19 cellular contexts compared by ENCODE assay signal in the genomic region with DNA sequence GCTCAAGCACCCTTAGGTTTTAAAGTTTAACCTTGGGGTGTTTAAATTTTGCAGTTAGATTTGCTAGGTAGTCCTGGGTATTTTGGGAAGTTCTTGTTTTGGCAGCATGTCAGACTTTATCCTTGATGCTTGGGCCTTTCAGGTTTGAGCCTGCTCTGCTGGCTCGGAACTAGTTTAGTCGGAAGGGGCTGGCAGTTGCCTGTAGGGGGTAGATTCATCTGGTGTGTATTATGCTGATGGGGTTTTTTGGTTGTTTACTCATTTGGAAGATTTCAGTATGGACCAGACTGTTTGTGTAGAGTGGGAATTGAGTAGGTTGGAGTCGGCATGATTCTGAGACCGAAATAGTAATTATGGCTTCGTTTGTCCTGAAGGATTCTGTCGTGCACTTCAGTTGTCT. TPM values are rescaled to one million over a fixed set of nuclear protein-coding genes. Genes with fewer than 3 reads are reported as not detected.
A peak's percentile ranks its signal among the peaks of the same experiment; 100 is the strongest.
DNase-seq lines count a peak whose midpoint lies in the region; ATAC-seq, FAIRE-seq and TF ChIP-seq lines count a peak whose summit lies in the region.
"Had no signal": no experiment of that assay in that cellular context is flagged by ENCODE, and none has a peak within 500 bp of the region (broad histone marks: within the 10 kb centered on the region; RNA-seq: fewer than 3 reads in every experiment).

No MANE protein-coding gene starts in this region.

- ATAC-seq in HepG2 (no peak), right lobe of liver (no peak), HG03354 (IDR thresholded peaks at IDR 0.05; ENCODE audit: poor library complexity, severe bottlenecking, unreplicated experiment) (no peak)
- ATAC-seq: sciatic nerve had no signal

- no peaks in the 10 kb centered on the region for H3K27me3 ChIP-seq in HepG2 (ENCODE audit: control insufficient read depth in 1 of 2, insufficient read depth in 2 of 2, low read length in 2 of 2)
- H3K27me3 ChIP-seq in right lobe of liver, result no peaks in the 10 kb centered on the region
- H3K27me3 ChIP-seq: SJCRH30 had no signal

- H3K4me1 ChIP-seq in HepG2 (ENCODE audit: insufficient read depth, low read length), result no peaks in the 10 kb centered on the region
- peaks cover 0 to 18% (median 5%) of the 10 kb centered on the region in 4 donors for H3K4me1 ChIP-seq in right lobe of liver

- H3K27ac ChIP-seq in HepG2 (ENCODE audit: extremely low read length, insufficient read depth, low read length) (no peak overlapping the region), right lobe of liver (no peak overlapping the region), epithelial cell of prostate (peak overlapping the region; percentile 1)
- H3K27ac ChIP-seq: HL-60, SJCRH30 had no signal

- in situ Hi-C loops in HepG2 (cut with HindIII; ENCODE audit: extremely low pct_ligation_motif_present, low pct_unique_long_range_greater_than_20kb), result no loop called here

- H3K4me1 Mint-ChIP-seq in activated CD4-positive, alpha-beta memory T cell treated with anti-CD3 and anti-CD28 coated beads for 36 hours (ENCODE audit: low read depth), result peaks cover 30% of the 10 kb centered on the region

- BruUV-seq in HepG2 (replicated peaks; lab: Mats Ljungman, UMichigan), result no TSS peak

- H3K4me3 Mint-ChIP-seq in activated CD4-positive, alpha-beta memory T cell treated with anti-CD3 and anti-CD28 coated beads for 36 hours, result no peak overlapping the region
- H3K4me3 Mint-ChIP-seq: activated B cell treated with CpG ODN at 0.5 μM for 24 hours had no signal

- peaks cover 88% of the 10 kb centered on the region for H3K79me2 ChIP-seq in HepG2 (ENCODE audit: insufficient read depth, low read length)

- H3K27ac Mint-ChIP-seq in activated CD4-positive, alpha-beta memory T cell treated with anti-CD3 and anti-CD28 coated beads for 36 hours, result peak overlapping the region; percentile 58
- H3K27ac Mint-ChIP-seq: activated B cell treated with CpG ODN at 0.5 μM for 24 hours had no signal

- CTCF ChIA-PET in HepG2 (lab: Yijun Ruan, JAX; ENCODE audit: low intra/inter-chr PET ratio, low total read pairs), result no interaction called here
- CTCF ChIA-PET in activated CD4-positive, alpha-beta memory T cell treated with anti-CD3 and anti-CD28 coated beads for 36 hours (lab: Charles Lee), result interaction anchor here (1.1 to 3.3 kb wide), 2 partner anchors 22 to 30 kb away, joined by 3 to 11 read pairs; no protein-coding TSS in a partner anchor

- 93% methylated on average over 6 of the region's 6 CpGs for whole genome bisulfite sequencing in HepG2 (ENCODE audit: low lambda C conversion rate)
- WGBS in right lobe of liver (ENCODE audit: insufficient coverage, low coverage, low lambda C conversion rate, missing lambda C conversion rate), result 84% methylated on average over 6 of the region's 6 CpGs

- H2AFZ ChIP-seq in HepG2 (ENCODE audit: low read length), result no peak overlapping the region

- H4K20me1 ChIP-seq in HepG2 (ENCODE audit: insufficient read depth, low read length), result peaks cover 73% of the 10 kb centered on the region

- peaks cover 29% of the 10 kb centered on the region for H3K36me3 Mint-ChIP-seq in activated CD4-positive, alpha-beta memory T cell treated with anti-CD3 and anti-CD28 coated beads for 36 hours

- intact Hi-C loops in HepG2 (cut with micrococcal nuclease; ENCODE audit: unreplicated experiment), result no loop called here
- intact Hi-C loops in right lobe of liver (cut with DNase I), result no loop called here
- intact Hi-C loops in activated CD4-positive, alpha-beta memory T cell treated with anti-CD3 and anti-CD28 coated beads for 36 hours (cut with micrococcal nuclease), result no loop called here

- H3K9me3 Mint-ChIP-seq in activated CD4-positive, alpha-beta memory T cell treated with anti-CD3 and anti-CD28 coated beads for 36 hours, result no peaks in the 10 kb centered on the region
- H3K9me3 Mint-ChIP-seq: activated B cell treated with CpG ODN at 0.5 μM for 24 hours had no signal

- H3K4me3 ChIP-seq in HepG2 (replicated peaks in 1 of 3; ENCODE audit: insufficient read depth in 1 of 3, low read depth in 2 of 3, low read length in 3 of 3) (no peak overlapping the region), right lobe of liver (no peak overlapping the region)
- H3K4me3 ChIP-seq: SJCRH30 had no signal

- H3K9ac ChIP-seq in HepG2 (ENCODE audit: insufficient read depth, low read depth, low read length), result no peak overlapping the region

- H3K27me3 Mint-ChIP-seq in activated CD4-positive, alpha-beta memory T cell treated with anti-CD3 and anti-CD28 coated beads for 36 hours, result no peaks in the 10 kb centered on the region
- H3K27me3 Mint-ChIP-seq: activated B cell treated with CpG ODN at 0.5 μM for 24 hours had no signal

- peak; percentile 42 for FAIRE-seq in HepG2 (lab: Jason Lieb, UNC)
- FAIRE-seq in GM12891 (lab: Jason Lieb, UNC), result no peak

- TF ChIP-seq EP300 in HepG2 (IDR thresholded peaks at IDR 0.05; ENCODE audit: low read depth in 2 of 2, low read length in 2 of 2) (no peak), HepG2 (CRISPR knock-in tag; IDR thresholded peaks at IDR 0.05; ENCODE audit: borderline replicate concordance) (no peak)

- POLR2A ChIA-PET in HepG2 (lab: Yijun Ruan, JAX), result no interaction called here
- POLR2A ChIA-PET in activated CD4-positive, alpha-beta memory T cell treated with anti-CD3 and anti-CD28 coated beads for 36 hours (lab: Charles Lee), result no interaction called here

- TF ChIP-seq CTCF in HepG2 (CRISPR knock-in tag; IDR thresholded peaks at IDR 0.05) (no peak), right lobe of liver (IDR thresholded peaks at IDR 0.05) (no peak)

- no peak for DNase-seq in HepG2 (ENCODE audit: low spot score)
- no peak for DNase-seq in right lobe of liver
- no peak for DNase-seq in activated CD4-positive, alpha-beta memory T cell treated with anti-CD3 and anti-CD28 coated beads for 36 hours
- no peak for DNase-seq in epithelial cell of prostate (ENCODE audit: low read depth, low spot score)
- DNase-seq in activated CD4-positive, CD25-positive, alpha-beta regulatory T cell treated with anti-CD3 and anti-CD28 coated beads, Interleukin-2, amount 50 U/mL, for 72 hours, result no peak
- DNase-seq in NCI-H2196 treated with DMSO at 0.1 percent for 48 hours (lab: John Stamatoyannopoulos, UW; ENCODE audit: unreplicated experiment), result no peak
- DNase-seq in GM12891 (ENCODE audit: insufficient read length, low spot score), result no peak
- DNase-seq: activated B cell treated with CpG ODN at 0.5 μM for 24 hours; caudate nucleus; DMS153; effector CD8-positive, alpha-beta T cell; NCI-H1048; NCI-H2081 treated with DMSO at 0.1 percent for 48 hours; NCI-H524; nucleus accumbens; SJCRH30 had no signal

- TF ChIP-seq POLR2A in HepG2 (IDR thresholded peaks at IDR 0.05; ENCODE audit: insufficient read depth in 1 of 2, low read depth in 2 of 2, low read length in 2 of 2), result no peak
- TF ChIP-seq POLR2A in right lobe of liver (IDR thresholded peaks at IDR 0.05), result no peak
- TF ChIP-seq POLR2A in GM12891 (IDR thresholded peaks at IDR 0.05; ENCODE audit: low read depth, low read length), result no peak

- H3K9me3 ChIP-seq in HepG2 (ENCODE audit: low read length), result no peaks in the 10 kb centered on the region
- no peaks in the 10 kb centered on the region for H3K9me3 ChIP-seq in right lobe of liver
- H3K9me3 ChIP-seq: SJCRH30 had no signal

- H3K4me2 ChIP-seq in HepG2 (ENCODE audit: low read depth, low read length), result no peak overlapping the region

- H3K36me3 ChIP-seq in HepG2 (replicated peaks in 1 of 2; ENCODE audit: control insufficient read depth in 1 of 2, insufficient read depth in 2 of 2, low read length in 2 of 2) (peaks cover 22 to 49% of the 10 kb centered on the region in 2 experiments), right lobe of liver (peaks cover 0 to 18% (median 6%) of the 10 kb centered on the region in 4 donors)

- TF ChIP-seq RAD21 in HepG2 (CRISPR knock-in tag; IDR thresholded peaks at IDR 0.05), result no peak

RNA-seq across cellular contexts. Expression of gene ILF3, which starts 15.1 kb away (rescaled TPM):
- total RNA-seq in HepG2 (2016; rRNA removed; fragmentation: Illumina TruSeq; extraction: Trizol) (120 and 127 TPM in 2 replicates), right lobe of liver (10 to 100 TPM; 40.0 to 82.3 (median 54.8) TPM)
- 19.6 and 21.2 TPM in 2 replicates for total RNA-seq in HepG2 (2016; cell fraction: cytosol; rRNA removed; fragmentation: Illumina TruSeq; extraction: Trizol; ENCODE audit: low read depth)
- 113 and 122 TPM in 2 replicates for total RNA-seq in HepG2 (2016; cell fraction: insoluble cytoplasmic fraction; rRNA removed; fragmentation: Illumina TruSeq; extraction: Trizol)
- 63.1 and 64.0 TPM in 2 replicates for total RNA-seq in HepG2 (2016; cell fraction: membrane; rRNA removed; fragmentation: Illumina TruSeq; extraction: Trizol)
- 133 and 160 TPM in 2 replicates for total RNA-seq in HepG2 (2016; cell fraction: nucleus; rRNA removed; fragmentation: Illumina TruSeq; extraction: Trizol)
- polyA plus RNA-seq in HepG2 (2011; rRNA removed), result 173 and 195 TPM in 2 replicates
- polyA plus RNA-seq in HepG2 (2011; cell fraction: cytosol; rRNA removed), result 59.6 and 75.2 TPM in 2 replicates
- 588 and 668 TPM in 2 replicates for polyA plus RNA-seq in HepG2 (2011; cell fraction: nucleus; rRNA removed)
- 153 and 159 TPM in 2 replicates for polyA plus RNA-seq in HepG2 (2012)
- polyA plus RNA-seq in HepG2 (2016; cell fraction: cytosol; fragmentation: Illumina TruSeq; extraction: Trizol; ENCODE audit: low read depth), result 18.4 and 19.6 TPM in 2 replicates
- polyA plus RNA-seq in HepG2 (2016; cell fraction: insoluble cytoplasmic fraction; fragmentation: Illumina TruSeq; extraction: Trizol; ENCODE audit: low read depth), result 178 and 216 TPM in 2 replicates
- polyA plus RNA-seq in HepG2 (2016; cell fraction: membrane; fragmentation: Illumina TruSeq; extraction: Trizol; ENCODE audit: low read depth), result 54.0 and 61.1 TPM in 2 replicates
- 615 and 640 TPM in 2 replicates for polyA plus RNA-seq in HepG2 (2016; cell fraction: nucleus; fragmentation: Illumina TruSeq; extraction: Trizol; ENCODE audit: insufficient read depth, low read depth)
- 139 and 144 TPM in 2 replicates for polyA minus RNA-seq in HepG2 (2011; rRNA and poly(A)+ RNA removed; ENCODE audit: low replicate concordance)
- 65.3 and 73.2 TPM in 2 replicates for polyA minus RNA-seq in HepG2 (2011; cell fraction: cytosol; rRNA and poly(A)+ RNA removed)
- polyA minus RNA-seq in HepG2 (2011; cell fraction: nucleus; rRNA and poly(A)+ RNA removed), result 154 and 157 TPM in 2 replicates
- 100 to 1,000 TPM; 355 to 357 TPM for total RNA-seq in activated CD4-positive, alpha-beta memory T cell treated with anti-CD3 and anti-CD28 coated beads for 36 hours
- polyA plus RNA-seq in GM12891 (2012; ENCODE audit: low read depth, missing spikeins), result 154 TPM

RNA-seq across cellular contexts. Expression of gene QTRT1, which starts 32.0 kb away (rescaled TPM):
- total RNA-seq in HepG2 (2016; rRNA removed; fragmentation: Illumina TruSeq; extraction: Trizol), result 33.0 and 38.6 TPM in 2 replicates
- total RNA-seq in HepG2 (2016; cell fraction: cytosol; rRNA removed; fragmentation: Illumina TruSeq; extraction: Trizol; ENCODE audit: low read depth), result 19.1 and 20.1 TPM in 2 replicates
- total RNA-seq in HepG2 (2016; cell fraction: insoluble cytoplasmic fraction; rRNA removed; fragmentation: Illumina TruSeq; extraction: Trizol), result 36.0 and 39.4 TPM in 2 replicates
- 12.2 and 12.9 TPM in 2 replicates for total RNA-seq in HepG2 (2016; cell fraction: membrane; rRNA removed; fragmentation: Illumina TruSeq; extraction: Trizol)
- total RNA-seq in HepG2 (2016; cell fraction: nucleus; rRNA removed; fragmentation: Illumina TruSeq; extraction: Trizol), result 31.9 and 35.0 TPM in 2 replicates
- polyA plus RNA-seq in HepG2 (2011; rRNA removed), result 41.6 and 55.6 TPM in 2 replicates
- polyA plus RNA-seq in HepG2 (2011; cell fraction: cytosol; rRNA removed), result 25.8 and 39.0 TPM in 2 replicates
- 270 and 290 TPM in 2 replicates for polyA plus RNA-seq in HepG2 (2011; cell fraction: nucleus; rRNA removed)
- 27.7 and 35.3 TPM in 2 replicates for polyA plus RNA-seq in HepG2 (2012)
- polyA plus RNA-seq in HepG2 (2016; cell fraction: cytosol; fragmentation: Illumina TruSeq; extraction: Trizol; ENCODE audit: low read depth), result 11.2 and 12.9 TPM in 2 replicates
- polyA plus RNA-seq in HepG2 (2016; cell fraction: insoluble cytoplasmic fraction; fragmentation: Illumina TruSeq; extraction: Trizol; ENCODE audit: low read depth), result 38.0 and 39.9 TPM in 2 replicates
- polyA plus RNA-seq in HepG2 (2016; cell fraction: membrane; fragmentation: Illumina TruSeq; extraction: Trizol; ENCODE audit: low read depth), result 12.7 and 13.2 TPM in 2 replicates
- 92.8 and 94.8 TPM in 2 replicates for polyA plus RNA-seq in HepG2 (2016; cell fraction: nucleus; fragmentation: Illumina TruSeq; extraction: Trizol; ENCODE audit: insufficient read depth, low read depth)
- 26.7 and 36.3 TPM in 2 replicates for polyA minus RNA-seq in HepG2 (2011; rRNA and poly(A)+ RNA removed; ENCODE audit: low replicate concordance)
- 8.2 and 12.2 TPM in 2 replicates for polyA minus RNA-seq in HepG2 (2011; cell fraction: cytosol; rRNA and poly(A)+ RNA removed)
- 15.5 and 18.7 TPM in 2 replicates for polyA minus RNA-seq in HepG2 (2011; cell fraction: nucleus; rRNA and poly(A)+ RNA removed)
- 10 to 100 TPM; 19.0 to 30.2 (median 26.8) TPM for total RNA-seq in right lobe of liver
- 10 to 100 TPM; 43.1 to 47.4 TPM for total RNA-seq in activated CD4-positive, alpha-beta memory T cell treated with anti-CD3 and anti-CD28 coated beads for 36 hours
- 50.4 TPM for polyA plus RNA-seq in GM12891 (2012; ENCODE audit: low read depth, missing spikeins)

RNA-seq across cellular contexts. Expression of gene SLC44A2, which starts 43.9 kb away (rescaled TPM):
- 2.3 and 2.4 TPM in 2 replicates for total RNA-seq in HepG2 (2016; rRNA removed; fragmentation: Illumina TruSeq; extraction: Trizol)
- total RNA-seq in HepG2 (2016; cell fraction: cytosol; rRNA removed; fragmentation: Illumina TruSeq; extraction: Trizol; ENCODE audit: low read depth), result 1.2 and 2.2 TPM in 2 replicates
- total RNA-seq in HepG2 (2016; cell fraction: insoluble cytoplasmic fraction; rRNA removed; fragmentation: Illumina TruSeq; extraction: Trizol), result 1.5 and 2.5 TPM in 2 replicates
- total RNA-seq in HepG2 (2016; cell fraction: membrane; rRNA removed; fragmentation: Illumina TruSeq; extraction: Trizol), result 3.0 and 3.4 TPM in 2 replicates
- 3.2 and 3.4 TPM in 2 replicates for total RNA-seq in HepG2 (2016; cell fraction: nucleus; rRNA removed; fragmentation: Illumina TruSeq; extraction: Trizol)
- polyA plus RNA-seq in HepG2 (2011; rRNA removed), result 5.6 and 7.2 TPM in 2 replicates
- polyA plus RNA-seq in HepG2 (2011; cell fraction: cytosol; rRNA removed), result 5.4 and 5.7 TPM in 2 replicates
- 11.3 and 11.8 TPM in 2 replicates for polyA plus RNA-seq in HepG2 (2011; cell fraction: nucleus; rRNA removed)
- 5.9 and 8.2 TPM in 2 replicates for polyA plus RNA-seq in HepG2 (2012)
- polyA plus RNA-seq in HepG2 (2016; cell fraction: cytosol; fragmentation: Illumina TruSeq; extraction: Trizol; ENCODE audit: low read depth), result 2.5 and 2.6 TPM in 2 replicates
- 1.9 and 2.2 TPM in 2 replicates for polyA plus RNA-seq in HepG2 (2016; cell fraction: insoluble cytoplasmic fraction; fragmentation: Illumina TruSeq; extraction: Trizol; ENCODE audit: low read depth)
- polyA plus RNA-seq in HepG2 (2016; cell fraction: membrane; fragmentation: Illumina TruSeq; extraction: Trizol; ENCODE audit: low read depth), result 4.7 and 5.1 TPM in 2 replicates
- 8.1 and 8.5 TPM in 2 replicates for polyA plus RNA-seq in HepG2 (2016; cell fraction: nucleus; fragmentation: Illumina TruSeq; extraction: Trizol; ENCODE audit: insufficient read depth, low read depth)
- polyA minus RNA-seq in HepG2 (2011; rRNA and poly(A)+ RNA removed; ENCODE audit: low replicate concordance), result 13.9 and 134 TPM in 2 replicates
- polyA minus RNA-seq in HepG2 (2011; cell fraction: cytosol; rRNA and poly(A)+ RNA removed), result 5.3 and 8.4 TPM in 2 replicates
- polyA minus RNA-seq in HepG2 (2011; cell fraction: nucleus; rRNA and poly(A)+ RNA removed), result 5.4 and 9.6 TPM in 2 replicates
- total RNA-seq in right lobe of liver, result 10 to 100 TPM; 11.7 to 18.5 (median 15.6) TPM
- total RNA-seq in activated CD4-positive, alpha-beta memory T cell treated with anti-CD3 and anti-CD28 coated beads for 36 hours, result 10 to 100 TPM; 89.3 to 94.6 TPM
- 28.5 TPM for polyA plus RNA-seq in GM12891 (2012; ENCODE audit: low read depth, missing spikeins)

RNA-seq across cellular contexts. Expression of gene DNM2, which starts 48.6 kb away (rescaled TPM):
- total RNA-seq in HepG2 (2016; rRNA removed; fragmentation: Illumina TruSeq; extraction: Trizol) (41.7 and 48.2 TPM in 2 replicates), right lobe of liver (10 to 100 TPM; 54.0 to 86.9 (median 68.3) TPM)
- 19.9 and 21.9 TPM in 2 replicates for total RNA-seq in HepG2 (2016; cell fraction: cytosol; rRNA removed; fragmentation: Illumina TruSeq; extraction: Trizol; ENCODE audit: low read depth)
- total RNA-seq in HepG2 (2016; cell fraction: insoluble cytoplasmic fraction; rRNA removed; fragmentation: Illumina TruSeq; extraction: Trizol), result 37.7 and 40.5 TPM in 2 replicates
- 29.4 and 31.2 TPM in 2 replicates for total RNA-seq in HepG2 (2016; cell fraction: membrane; rRNA removed; fragmentation: Illumina TruSeq; extraction: Trizol)
- total RNA-seq in HepG2 (2016; cell fraction: nucleus; rRNA removed; fragmentation: Illumina TruSeq; extraction: Trizol), result 56.9 and 61.6 TPM in 2 replicates
- polyA plus RNA-seq in HepG2 (2011; rRNA removed), result 59.8 and 67.0 TPM in 2 replicates
- 29.1 and 41.0 TPM in 2 replicates for polyA plus RNA-seq in HepG2 (2011; cell fraction: cytosol; rRNA removed)
- 155 and 203 TPM in 2 replicates for polyA plus RNA-seq in HepG2 (2011; cell fraction: nucleus; rRNA removed)
- 44.2 and 57.9 TPM in 2 replicates for polyA plus RNA-seq in HepG2 (2012)
- 8.6 and 9.0 TPM in 2 replicates for polyA plus RNA-seq in HepG2 (2016; cell fraction: cytosol; fragmentation: Illumina TruSeq; extraction: Trizol; ENCODE audit: low read depth)
- 39.4 and 48.6 TPM in 2 replicates for polyA plus RNA-seq in HepG2 (2016; cell fraction: insoluble cytoplasmic fraction; fragmentation: Illumina TruSeq; extraction: Trizol; ENCODE audit: low read depth)
- 18.1 and 20.6 TPM in 2 replicates for polyA plus RNA-seq in HepG2 (2016; cell fraction: membrane; fragmentation: Illumina TruSeq; extraction: Trizol; ENCODE audit: low read depth)
- 87.0 and 94.1 TPM in 2 replicates for polyA plus RNA-seq in HepG2 (2016; cell fraction: nucleus; fragmentation: Illumina TruSeq; extraction: Trizol; ENCODE audit: insufficient read depth, low read depth)
- polyA minus RNA-seq in HepG2 (2011; rRNA and poly(A)+ RNA removed; ENCODE audit: low replicate concordance), result 200 and 264 TPM in 2 replicates
- 44.4 and 50.0 TPM in 2 replicates for polyA minus RNA-seq in HepG2 (2011; cell fraction: cytosol; rRNA and poly(A)+ RNA removed)
- polyA minus RNA-seq in HepG2 (2011; cell fraction: nucleus; rRNA and poly(A)+ RNA removed), result 143 and 162 TPM in 2 replicates
- 100 to 1,000 TPM; 171 to 173 TPM for total RNA-seq in activated CD4-positive, alpha-beta memory T cell treated with anti-CD3 and anti-CD28 coated beads for 36 hours
- 78.4 TPM for polyA plus RNA-seq in GM12891 (2012; ENCODE audit: low read depth, missing spikeins)

Comparison
In these comparisons a context has a peak if more than half of its experiments do, and no peak if none do; other contexts are left out.
1. RNA of gene SLC44A2, which starts 43.9 kb away (total RNA-seq): 89.3 to 94.6 TPM in activated CD4-positive, alpha-beta memory T cell treated with anti-CD3 and anti-CD28 coated beads for 36 hours; 11.7 to 18.5 TPM in right lobe of liver and 1.2 to 3.4 TPM in HepG2; every median in the first group is over 4 times any median in the second.